In genomic region chr6:63437058-63437457, GRCh38 we compare ENCODE assay signal across 39 cellular contexts.
"Had no signal": no experiment of that assay in that cellular context is flagged by ENCODE, and none has a peak within 500 bp of the region (broad histone marks: within the 10 kb centered on the region; RNA-seq: fewer than 3 reads in every experiment).

No MANE protein-coding gene starts in this region.

- DNase-seq: activated effector memory CD4-positive, alpha-beta T cell treated with anti-CD3 and anti-CD28 coated beads, Interleukin-2, amount 50 U/mL, for 16 hours; activated effector memory CD4-positive, alpha-beta T cell treated with Interleukin-2 at 50 U/mL for 16 hours; activated gamma-delta T cell; activated gamma-delta T cell treated with Interleukin-2 at 50 U/mL for 16 hours; activated naive CD4-positive, alpha-beta T cell; activated naive CD4-positive, alpha-beta T cell treated with anti-CD3 and anti-CD28 coated beads for 36 hours; activated naive CD4-positive, alpha-beta T cell treated with anti-CD3 and anti-CD28 coated beads, Interleukin-2, amount 10 ng/mL, durations not matched to agents 7 days and 5 days; activated naive CD4-positive, alpha-beta T cell treated with anti-CD3 and anti-CD28 coated beads, Interleukin-2, amount 50 U/mL, for 16 hours; activated naive CD4-positive, alpha-beta T cell treated with Interleukin-2 at 50 U/mL for 16 hours; activated naive CD8-positive, alpha-beta T cell treated with anti-CD3 and anti-CD28 coated beads for 36 hours; activated naive CD8-positive, alpha-beta T cell treated with anti-CD3 and anti-CD28 coated beads, Interleukin-2, amount 10 ng/mL, durations not matched to agents 7 days and 5 days; activated naive CD8-positive, alpha-beta T cell treated with anti-CD3 and anti-CD28 coated beads, Interleukin-2, amount 50 U/mL, for 24 hours; activated T-cell treated with anti-CD3 and anti-CD28 coated beads, Interleukin-2, amount 50 U/mL, for 24 hours; activated T-cell treated with anti-CD3 and anti-CD28 coated beads, Interleukin-2, amount 50 U/mL, for 4 hours; activated T-cell treated with anti-CD3 and anti-CD28 coated beads, Interleukin-2, amount 50 U/mL, for 48 hours; activated T-cell treated with anti-CD3 and anti-CD28 coated beads, Interleukin-2, amount 50 U/mL, for 72 hours; adrenal gland; amniotic stem cell; amygdala; anterior cingulate cortex; aorta; body of pancreas; brain microvascular endothelial cell; caudate nucleus; central memory CD4-positive, alpha-beta T cell; cerebellar nuclear complex had no signal

- ATAC-seq: activated naive CD4-positive, alpha-beta T cell treated with anti-CD3 and anti-CD28 coated beads, Interleukin-2, amount 50 U/mL, for 72 hours; activated naive CD8-positive, alpha-beta T cell treated with anti-CD3 and anti-CD28 coated beads, Interleukin-2, amount 50 U/mL, for 24 hours; activated T-cell treated with anti-CD3 and anti-CD28 coated beads, Interleukin-2, amount 50 U/mL, for 4 hours; activated T-cell treated with anti-CD3 and anti-CD28 coated beads, Interleukin-2, amount 50 U/mL, for 72 hours; activated T-helper 17 cell treated with anti-CD3 and anti-CD28 coated beads, Interleukin-2, amount 50 U/mL, for 72 hours; body of pancreas had no signal

- H3K36me3 Mint-ChIP-seq: activated naive CD4-positive, alpha-beta T cell treated with anti-CD3 and anti-CD28 coated beads, Interleukin-2, amount 10 ng/mL, durations not matched to agents 7 days and 5 days; activated naive CD4-positive, alpha-beta T cell treated with anti-CD3 and anti-CD28 coated beads, Interleukin-2, amount 50 U/mL, for 24 hours; activated naive CD4-positive, alpha-beta T cell treated with anti-CD3 and anti-CD28 coated beads, Interleukin-2, amount 50 U/mL, for 72 hours; activated naive CD8-positive, alpha-beta T cell; activated naive CD8-positive, alpha-beta T cell treated with anti-CD3 and anti-CD28 coated beads for 36 hours; brain had no signal

- H3K4me3 Mint-ChIP-seq: activated naive CD4-positive, alpha-beta T cell treated with anti-CD3 and anti-CD28 coated beads for 36 hours; activated naive CD4-positive, alpha-beta T cell treated with anti-CD3 and anti-CD28 coated beads, Interleukin-2, amount 10 ng/mL, durations not matched to agents 7 days and 5 days; activated naive CD4-positive, alpha-beta T cell treated with anti-CD3 and anti-CD28 coated beads, Interleukin-2, amount 50 U/mL, for 24 hours; activated naive CD8-positive, alpha-beta T cell; activated naive CD8-positive, alpha-beta T cell treated with anti-CD3 and anti-CD28 coated beads for 36 hours; activated naive CD8-positive, alpha-beta T cell treated with anti-CD3 and anti-CD28 coated beads, Interleukin-2, amount 10 ng/mL, durations not matched to agents 7 days and 5 days; activated naive CD8-positive, alpha-beta T cell treated with anti-CD3 and anti-CD28 coated beads, Interleukin-2, amount 50 U/mL, for 24 hours; activated T-cell treated with anti-CD3 and anti-CD28 coated beads, Interleukin-2, amount 50 U/mL, for 24 hours; activated T-cell treated with anti-CD3 and anti-CD28 coated beads, Interleukin-2, amount 50 U/mL, for 4 hours; activated T-cell treated with anti-CD3 and anti-CD28 coated beads, Interleukin-2, amount 50 U/mL, for 72 hours; activated T-helper 1 cell treated with anti-CD3 and anti-CD28 coated beads, Interleukin-12 subunit alpha, Interleukin-12 subunit beta, Interleukin-2, Interleukin-4 antibody, amounts not matched to agents 30 ng/mL and 10 ng/mL and 1 ng/mL, durations not matched to agents 14 hours and 24 hours and 36 hours; activated T-helper 17 cell treated with anti-CD3 and anti-CD28 coated beads, Interleukin-2, amount 50 U/mL, for 72 hours; brain; central memory CD8-positive, alpha-beta T cell had no signal

- H3K36me3 ChIP-seq: adrenal gland, ascending aorta, brain microvascular endothelial cell, breast epithelium, cardiac muscle cell had no signal

- H3K27me3 Mint-ChIP-seq: activated naive CD8-positive, alpha-beta T cell; activated T-cell treated with anti-CD3 and anti-CD28 coated beads, Interleukin-2, amount 50 U/mL, for 24 hours; activated T-helper 17 cell treated with anti-CD3 and anti-CD28 coated beads, Interleukin-2, amount 50 U/mL, for 72 hours; central memory CD8-positive, alpha-beta T cell had no signal

- H3K27ac ChIP-seq: adrenal gland, ascending aorta, body of pancreas, brain microvascular endothelial cell, breast epithelium, cardiac muscle cell had no signal

- H3K4me3 ChIP-seq: adrenal gland, ascending aorta, body of pancreas, breast epithelium, cardiac muscle cell had no signal

- H3K4me1 Mint-ChIP-seq: activated naive CD4-positive, alpha-beta T cell treated with anti-CD3 and anti-CD28 coated beads, Interleukin-2, amount 50 U/mL, for 24 hours; activated naive CD8-positive, alpha-beta T cell treated with anti-CD3 and anti-CD28 coated beads, Interleukin-2, amount 50 U/mL, for 24 hours; activated T-helper 17 cell treated with anti-CD3 and anti-CD28 coated beads, Interleukin-2, amount 50 U/mL, for 72 hours; brain; central memory CD8-positive, alpha-beta T cell had no signal

- H3K27me3 ChIP-seq: adrenal gland, ascending aorta, body of pancreas, brain microvascular endothelial cell, breast epithelium, cardiac muscle cell had no signal

- H3K27ac Mint-ChIP-seq: activated naive CD4-positive, alpha-beta T cell treated with anti-CD3 and anti-CD28 coated beads for 36 hours; activated naive CD4-positive, alpha-beta T cell treated with anti-CD3 and anti-CD28 coated beads, Interleukin-2, amount 10 ng/mL, durations not matched to agents 7 days and 5 days; activated naive CD4-positive, alpha-beta T cell treated with anti-CD3 and anti-CD28 coated beads, Interleukin-2, amount 50 U/mL, for 24 hours; activated naive CD4-positive, alpha-beta T cell treated with anti-CD3 and anti-CD28 coated beads, Interleukin-2, amount 50 U/mL, for 72 hours; activated naive CD8-positive, alpha-beta T cell; activated naive CD8-positive, alpha-beta T cell treated with anti-CD3 and anti-CD28 coated beads for 36 hours; activated naive CD8-positive, alpha-beta T cell treated with anti-CD3 and anti-CD28 coated beads, Interleukin-2, amount 10 ng/mL, durations not matched to agents 7 days and 5 days; activated naive CD8-positive, alpha-beta T cell treated with anti-CD3 and anti-CD28 coated beads, Interleukin-2, amount 50 U/mL, for 24 hours; activated T-cell treated with anti-CD3 and anti-CD28 coated beads, Interleukin-2, amount 50 U/mL, for 24 hours; activated T-cell treated with anti-CD3 and anti-CD28 coated beads, Interleukin-2, amount 50 U/mL, for 72 hours; activated T-helper 1 cell treated with anti-CD3 and anti-CD28 coated beads, Interleukin-12 subunit alpha, Interleukin-12 subunit beta, Interleukin-2, Interleukin-4 antibody, amounts not matched to agents 30 ng/mL and 10 ng/mL and 1 ng/mL, durations not matched to agents 14 hours and 24 hours and 36 hours; activated T-helper 17 cell treated with anti-CD3 and anti-CD28 coated beads, Interleukin-2, amount 50 U/mL, for 72 hours; activated T-helper 2 cell treated with anti-CD3 and anti-CD28 coated beads, Interferon-gamma antibody, Interleukin-2, Interleukin-4, amounts not matched to agents 10 μg/mL and 5 μg/mL and 100 μg/mL, durations not matched to agents 14 hours and 24 hours and 36 hours; brain had no signal

- FAIRE-seq: astrocyte, bronchial epithelial cell had no signal

- H3K9me3 ChIP-seq: adrenal gland, ascending aorta, body of pancreas had no signal

- H3K9me3 Mint-ChIP-seq: activated naive CD4-positive, alpha-beta T cell treated with anti-CD3 and anti-CD28 coated beads for 36 hours; activated naive CD4-positive, alpha-beta T cell treated with anti-CD3 and anti-CD28 coated beads, Interleukin-2, amount 10 ng/mL, durations not matched to agents 7 days and 5 days; activated naive CD8-positive, alpha-beta T cell treated with anti-CD3 and anti-CD28 coated beads for 36 hours; activated T-cell treated with anti-CD3 and anti-CD28 coated beads, Interleukin-2, amount 50 U/mL, for 24 hours; activated T-cell treated with anti-CD3 and anti-CD28 coated beads, Interleukin-2, amount 50 U/mL, for 4 hours; activated T-helper 17 cell treated with anti-CD3 and anti-CD28 coated beads, Interleukin-2, amount 50 U/mL, for 72 hours had no signal

- H3K4me1 ChIP-seq: ascending aorta, body of pancreas, breast epithelium had no signal
